Comparison of ENCODE assay signal across 18 cellular contexts in genomic region chrX:17441965-17442364, GRCh38.
DNase-seq lines count a peak whose midpoint lies in the region; ATAC-seq and TF ChIP-seq lines count a peak whose summit lies in the region.
"Had no signal": no experiment of that assay in that cellular context is flagged by ENCODE, and none has a peak within 500 bp of the region (broad histone marks: within the 10 kb centered on the region; RNA-seq: fewer than 3 reads in every experiment).

No MANE protein-coding gene starts in this region.

- H3K4me1 ChIP-seq in GM23248 (ENCODE audit: insufficient read depth): peaks cover 22% of the 10 kb centered on the region
- H3K4me1 ChIP-seq in SK-N-SH (ENCODE audit: control insufficient read depth in 1 of 2, insufficient read depth in 2 of 2, low read depth in 1 of 2, low read length in 1 of 2): peaks cover 0 to 5% of the 10 kb centered on the region in 2 experiments; a peak in 2 of 4 replicates
- H3K4me1 ChIP-seq: BLaER1, uterus had no signal

- no peaks in the 10 kb centered on the region for H4K20me1 ChIP-seq in GM23248 (ENCODE audit: insufficient read depth)
- no peaks in the 10 kb centered on the region for H4K20me1 ChIP-seq in SK-N-SH (ENCODE audit: insufficient read depth)
- H4K20me1 ChIP-seq: BLaER1 had no signal

- peaks cover 4% of the 10 kb centered on the region; the same call in 1 of the 2 replicates for H3F3A ChIP-seq in GM23248 (ENCODE audit: insufficient read depth)
- peaks cover 11% of the 10 kb centered on the region for H3F3A ChIP-seq in SK-N-SH (replicated peaks; ENCODE audit: insufficient read depth)

- H3K79me2 ChIP-seq in GM23248 (ENCODE audit: insufficient read depth) (no peaks in the 10 kb centered on the region), SK-N-SH (ENCODE audit: insufficient read depth) (no peaks in the 10 kb centered on the region)

- in situ Hi-C loops in GM23248 (cut with MboI): no loop called here

- TF ChIP-seq CTCF in SK-N-SH (IDR thresholded peaks at IDR 0.05) (no peak), foreskin fibroblast (IDR thresholded peaks at IDR 0.05; ENCODE audit: low read depth, low read length) (no peak)

- H3K4me3 ChIP-seq in GM23248 (no peak overlapping the region), SK-N-SH (ENCODE audit: low read depth in 2 of 2, low read length in 1 of 2) (no peak overlapping the region), foreskin fibroblast (ENCODE audit: low read depth in 1 of 2, low read length in 2 of 2) (no peak overlapping the region)
- H3K4me3 ChIP-seq: BLaER1, uterus had no signal

- H3K9ac ChIP-seq in GM23248 (no peak overlapping the region), SK-N-SH (no peak overlapping the region)
- H3K9ac ChIP-seq: BLaER1 had no signal

- no peaks in the 10 kb centered on the region for H3K27me3 ChIP-seq in GM23248 (replicated peaks; ENCODE audit: insufficient read depth)
- no peaks in the 10 kb centered on the region for H3K27me3 ChIP-seq in SK-N-SH (ENCODE audit: insufficient read depth)

- H3K4me2 ChIP-seq in GM23248 (ENCODE audit: unreplicated experiment) (peak overlapping the region; percentile 61), SK-N-SH (no peak overlapping the region)
- H3K4me2 ChIP-seq: BLaER1 had no signal

- DNase-seq in AG08395 (ENCODE audit: low spot score) (peak; percentile 58), GM23248 (peak; percentile 68), SK-N-SH (no peak), foreskin fibroblast (peak; percentile 30 to 50), cerebellum (ENCODE audit: low spot score) (no peak)
- DNase-seq: activated gamma-delta T cell; DMS 273 treated with DMSO at 0.1 percent for 48 hours; Karpas-422; left ventricle myocardium superior; NCI-H1694 treated with DMSO at 0.1 percent for 48 hours; NCI-H524; OCI-M1; stimulated activated CD4-positive, alpha-beta T cell treated with anti-CD3 and anti-CD28 coated beads, Interleukin-12 subunit alpha, Interleukin-12 subunit beta, amount 100 ng/mL, for 4 hours; uterus had no signal

- no peak for TF ChIP-seq RAD21 in SK-N-SH (IDR thresholded peaks at IDR 0.05; ENCODE audit: low read length)

- H3K36me3 ChIP-seq in GM23248 (ENCODE audit: low read depth) (no peaks in the 10 kb centered on the region), SK-N-SH (replicated peaks in 1 of 2; ENCODE audit: control insufficient read depth in 1 of 2, insufficient read depth in 2 of 2, low read length in 1 of 2) (no peaks in the 10 kb centered on the region)
- H3K36me3 ChIP-seq: BLaER1, uterus had no signal

- H3K9me2 ChIP-seq in GM23248 (ENCODE audit: insufficient read depth) (no peaks in the 10 kb centered on the region), SK-N-SH (no peaks in the 10 kb centered on the region)

- no peaks in the 10 kb centered on the region for H3K9me3 ChIP-seq in GM23248 (ENCODE audit: low read depth)
- H3K9me3 ChIP-seq in SK-N-SH: no peaks in the 10 kb centered on the region
- H3K9me3 ChIP-seq: BLaER1, uterus had no signal

- CTCF ChIA-PET in SK-N-SH (lab: Yijun Ruan, JAX): no interaction called here

- H2AFZ ChIP-seq in GM23248: no peak overlapping the region
- no peak overlapping the region for H2AFZ ChIP-seq in SK-N-SH (ENCODE audit: low read depth)

- no peak for ATAC-seq in GM19328 (IDR thresholded peaks at IDR 0.05; ENCODE audit: unreplicated experiment)
- ATAC-seq in activated CD4-positive, CD25-positive, alpha-beta regulatory T cell treated with anti-CD3 and anti-CD28 coated beads, Interleukin-2, amount 50 U/mL, for 24 hours: no peak
- no peak for ATAC-seq in HG02678 (IDR thresholded peaks at IDR 0.05; ENCODE audit: unreplicated experiment)
- ATAC-seq: left ventricle myocardium superior had no signal

- POLR2A ChIA-PET in SK-N-SH (lab: Yijun Ruan, JAX): no interaction called here

- peak overlapping the region; percentile 61 for H3K27ac ChIP-seq in GM23248
- peak overlapping the region in 1 of 2 experiments; percentile 74; a peak in 2 of 4 replicates for H3K27ac ChIP-seq in SK-N-SH (ENCODE audit: low read depth in 2 of 2, low read length in 1 of 2)
- H3K27ac ChIP-seq: BLaER1, uterus had no signal

- TF ChIP-seq EP300 in SK-N-SH (IDR thresholded peaks at IDR 0.05; ENCODE audit: borderline replicate concordance in 1 of 2, low read depth in 1 of 2, low read length in 1 of 2): peak in 1 of 2 experiments; percentile 79; a peak in 1 of 4 replicates

TF ChIP-seq in SK-N-SH, 30 proteins besides CTCF, POLR2A, EP300 and RAD21:
- TF ChIP-seq RXRA (IDR thresholded peaks at IDR 0.05; ENCODE audit: borderline replicate concordance, low read depth): peak; percentile 38; the same call in 1 of the 2 replicates
- TF ChIP-seq NFIC (IDR thresholded peaks at IDR 0.05; ENCODE audit: borderline replicate concordance): peak; percentile 65
- TF ChIP-seq FOSL2 (IDR thresholded peaks at IDR 0.05; ENCODE audit: borderline replicate concordance, low read depth): peak; percentile 70
- peak; percentile 91 for TF ChIP-seq PBX3 (IDR thresholded peaks at IDR 0.05)
- peak; percentile 30; the same call in 1 of the 2 replicates for TF ChIP-seq MAX (IDR thresholded peaks at IDR 0.05; ENCODE audit: low read depth)
- TF ChIP-seq TEAD4 (IDR thresholded peaks at IDR 0.05; ENCODE audit: borderline replicate concordance, insufficient read depth): peak; percentile 25; the same call in 1 of the 2 replicates
- TF ChIP-seq, protein P1, sequence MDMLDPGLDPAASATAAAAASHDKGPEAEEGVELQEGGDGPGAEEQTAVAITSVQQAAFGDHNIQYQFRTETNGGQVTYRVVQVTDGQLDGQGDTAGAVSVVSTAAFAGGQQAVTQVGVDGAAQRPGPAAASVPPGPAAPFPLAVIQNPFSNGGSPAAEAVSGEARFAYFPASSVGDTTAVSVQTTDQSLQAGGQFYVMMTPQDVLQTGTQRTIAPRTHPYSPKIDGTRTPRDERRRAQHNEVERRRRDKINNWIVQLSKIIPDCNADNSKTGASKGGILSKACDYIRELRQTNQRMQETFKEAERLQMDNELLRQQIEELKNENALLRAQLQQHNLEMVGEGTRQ (IDR thresholded peaks at IDR 0.05; ENCODE audit: borderline replicate concordance, low read depth, low read length): no peak
- TF ChIP-seq JUND (IDR thresholded peaks at IDR 0.05): peak; percentile 76
- peak; percentile 81 for TF ChIP-seq TCF12 (IDR thresholded peaks at IDR 0.05)
- 0 out of 2 replicates have a peak, but pooled peaks have one; percentile 44 for TF ChIP-seq FOXM1 (IDR thresholded peaks at IDR 0.05; ENCODE audit: low read depth)
- TF ChIP-seq, protein P2, sequence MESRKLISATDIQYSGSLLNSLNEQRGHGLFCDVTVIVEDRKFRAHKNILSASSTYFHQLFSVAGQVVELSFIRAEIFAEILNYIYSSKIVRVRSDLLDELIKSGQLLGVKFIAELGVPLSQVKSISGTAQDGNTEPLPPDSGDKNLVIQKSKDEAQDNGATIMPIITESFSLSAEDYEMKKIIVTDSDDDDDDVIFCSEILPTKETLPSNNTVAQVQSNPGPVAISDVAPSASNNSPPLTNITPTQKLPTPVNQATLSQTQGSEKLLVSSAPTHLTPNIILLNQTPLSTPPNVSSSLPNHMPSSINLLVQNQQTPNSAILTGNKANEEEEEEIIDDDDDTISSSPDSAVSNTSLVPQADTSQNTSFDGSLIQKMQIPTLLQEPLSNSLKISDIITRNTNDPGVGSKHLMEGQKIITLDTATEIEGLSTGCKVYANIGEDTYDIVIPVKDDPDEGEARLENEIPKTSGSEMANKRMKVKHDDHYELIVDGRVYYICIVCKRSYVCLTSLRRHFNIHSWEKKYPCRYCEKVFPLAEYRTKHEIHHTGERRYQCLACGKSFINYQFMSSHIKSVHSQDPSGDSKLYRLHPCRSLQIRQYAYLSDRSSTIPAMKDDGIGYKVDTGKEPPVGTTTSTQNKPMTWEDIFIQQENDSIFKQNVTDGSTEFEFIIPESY (IDR thresholded peaks at IDR 0.05; ENCODE audit: borderline replicate concordance, low read depth): 0 out of 2 replicates have a peak, but pooled peaks have one; percentile 20
- no peak for TF ChIP-seq CHD2 (IDR thresholded peaks at IDR 0.05; ENCODE audit: low read length, partially characterized antibody)
- TF ChIP-seq TAF1 (IDR thresholded peaks at IDR 0.05; ENCODE audit: borderline replicate concordance, low read depth, low read length): no peak
- TF ChIP-seq RFX5 (IDR thresholded peaks at IDR 0.05; ENCODE audit: low read length): no peak
- TF ChIP-seq FOXJ3 (CRISPR knock-in tag; IDR thresholded peaks at IDR 0.05): no peak
- TF ChIP-seq, protein P3, sequence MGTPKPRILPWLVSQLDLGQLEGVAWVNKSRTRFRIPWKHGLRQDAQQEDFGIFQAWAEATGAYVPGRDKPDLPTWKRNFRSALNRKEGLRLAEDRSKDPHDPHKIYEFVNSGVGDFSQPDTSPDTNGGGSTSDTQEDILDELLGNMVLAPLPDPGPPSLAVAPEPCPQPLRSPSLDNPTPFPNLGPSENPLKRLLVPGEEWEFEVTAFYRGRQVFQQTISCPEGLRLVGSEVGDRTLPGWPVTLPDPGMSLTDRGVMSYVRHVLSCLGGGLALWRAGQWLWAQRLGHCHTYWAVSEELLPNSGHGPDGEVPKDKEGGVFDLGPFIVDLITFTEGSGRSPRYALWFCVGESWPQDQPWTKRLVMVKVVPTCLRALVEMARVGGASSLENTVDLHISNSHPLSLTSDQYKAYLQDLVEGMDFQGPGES (IDR thresholded peaks at IDR 0.05; ENCODE audit: low read depth, low read length): no peak
- no peak for TF ChIP-seq YY1 (IDR thresholded peaks at IDR 0.05; ENCODE audit: low read depth)
- peak; percentile 89 for TF ChIP-seq MEF2A (IDR thresholded peaks at IDR 0.05; ENCODE audit: borderline replicate concordance, low read depth)
- TF ChIP-seq ELF1 (IDR thresholded peaks at IDR 0.05): no peak
TF ChIP-seq in SK-N-SH: peak in this region for 11.

Comparison
In these comparisons a context has a peak if more than half of its experiments do, and no peak if none do; other contexts are left out.
1. DNase-seq: peak in AG08395 (single experiment), GM23248 (single experiment) and foreskin fibroblast (2 of 2); none in SK-N-SH (single experiment) and cerebellum (single experiment).